In the genomic region with DNA sequence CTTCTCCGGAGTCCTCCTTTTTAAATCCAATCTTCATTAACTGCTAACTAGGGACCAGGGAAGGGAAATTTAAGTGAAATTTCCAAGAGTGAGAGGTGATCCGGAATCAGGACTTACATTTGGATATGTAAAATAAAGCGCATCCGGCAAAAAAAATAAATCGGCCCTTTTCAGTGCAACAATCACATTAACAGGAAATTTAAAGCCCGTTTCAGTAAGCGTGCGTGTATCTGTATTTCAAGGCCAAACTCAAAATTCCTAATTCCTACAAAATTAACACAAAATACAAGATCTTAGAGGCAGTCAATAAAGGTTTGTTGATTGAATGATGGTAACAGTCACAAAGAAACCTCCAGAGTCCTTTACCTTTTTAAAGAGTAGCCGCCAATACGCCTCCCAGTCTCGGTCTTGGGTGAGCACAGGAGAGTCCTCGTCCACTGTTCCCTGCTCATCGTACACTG, we compare ENCODE assay signal across 8 cellular contexts. TPM values are rescaled to one million over a fixed set of nuclear protein-coding genes. Genes with fewer than 3 reads are reported as not detected.
DNase-seq lines count a peak whose midpoint lies in the region; ATAC-seq, FAIRE-seq and TF ChIP-seq lines count a peak whose summit lies in the region.

No MANE protein-coding gene starts in this region.

- ATAC-seq in GM21367 (IDR thresholded peaks at IDR 0.05; ENCODE audit: unreplicated experiment) (no peak), GM18502 (IDR thresholded peaks at IDR 0.05; ENCODE audit: poor library complexity, unreplicated experiment) (no peak)

- CTCF ChIA-PET in AG04450 (lab: Charles Lee), result no interaction called here

- TF ChIP-seq CTCF in AG04450 (IDR thresholded peaks at IDR 0.05; ENCODE audit: low read depth, low read length) (no peak), HL-60 (IDR thresholded peaks at IDR 0.05; ENCODE audit: insufficient read depth, low read length) (no peak)

- H3K4me3 ChIP-seq in AG04450 (ENCODE audit: low read depth, low read length) (peak overlapping the region; percentile 92), HL-60 (replicated peaks; ENCODE audit: insufficient read depth, low read length) (peak overlapping the region; percentile 81), mucosa of rectum (ENCODE audit: low read length in 2 of 2) (peak overlapping the region; percentile 71 to 91)

- DNase-seq in AG04450 (ENCODE audit: low read depth, low spot score), result no peak
- no peak for DNase-seq in HL-60 (ENCODE audit: low read depth in 1 of 2, low spot score in 1 of 2)
- no peak for DNase-seq in caudate nucleus (lab: John Stamatoyannopoulos, UW)
- DNase-seq in frontal cortex (ENCODE audit: low spot score in 2 of 2), result no peak
- no peak for DNase-seq in SW 1271 (lab: John Stamatoyannopoulos, UW)

- H3K27me3 ChIP-seq in AG04450 (ENCODE audit: control insufficient read depth, insufficient read depth, low read length), result no peaks in the 10 kb centered on the region
- no peaks in the 10 kb centered on the region for H3K27me3 ChIP-seq in HL-60 (ENCODE audit: insufficient read depth, poor library complexity, severe bottlenecking)
- no peaks in the 10 kb centered on the region for H3K27me3 ChIP-seq in mucosa of rectum (ENCODE audit: control insufficient read depth in 2 of 2, insufficient read depth in 2 of 2, low read length in 2 of 2)

- peaks cover 29 to 40% of the 10 kb centered on the region in 2 donors for H3K36me3 ChIP-seq in mucosa of rectum (ENCODE audit: control insufficient read depth in 2 of 2, insufficient read depth in 2 of 2, low read length in 2 of 2)

- no peak for FAIRE-seq in frontal cortex (lab: Jason Lieb, UNC)

- H3K9me3 ChIP-seq in AG04450 (ENCODE audit: control insufficient read depth, insufficient read depth, low read length), result no peaks in the 10 kb centered on the region; the same call in 1 of the 2 replicates
- no peaks in the 10 kb centered on the region for H3K9me3 ChIP-seq in mucosa of rectum (ENCODE audit: control insufficient read depth in 2 of 2, low read length in 2 of 2)

- peaks cover 15 to 19% of the 10 kb centered on the region in 2 donors for H3K4me1 ChIP-seq in mucosa of rectum (ENCODE audit: control insufficient read depth in 2 of 2, insufficient read depth in 2 of 2, low read length in 2 of 2)

- H3K27ac ChIP-seq in AG04450 (ENCODE audit: low read depth, low read length) (peak overlapping the region; percentile 77), HL-60 (replicated peaks) (peak overlapping the region; percentile 95), caudate nucleus (ENCODE audit: low read depth, low read length) (peak overlapping the region; percentile 41), mucosa of rectum (ENCODE audit: low read depth in 2 of 2, low read length in 2 of 2) (peak overlapping the region; percentile 84 to 90)

- peak overlapping the region; percentile 73 for H3K9ac ChIP-seq in mucosa of rectum (ENCODE audit: low read depth in 1 of 2, low read length in 2 of 2)

- POLR2A ChIA-PET in AG04450 (lab: Yijun Ruan, JAX), result interaction anchor here (0.7 to 1.5 kb wide), 4 partner anchors 8 to 167 kb away, joined by 3 to 6 read pairs (median 4); partner anchors contain the start of gene ANXA7

RNA-seq across cellular contexts. Expression of gene DNAJC9, which starts 0.7 kb away (rescaled TPM):
- 13.1 and 18.7 TPM in 2 replicates for polyA plus RNA-seq in AG04450 (2011; rRNA removed)
- polyA minus RNA-seq in AG04450 (2011; rRNA and poly(A)+ RNA removed), result 9.3 and 10.3 TPM in 2 replicates
- 79.1 TPM for total RNA-seq in frontal cortex

RNA-seq across cellular contexts. Expression of gene MRPS16, which starts 6.1 kb away (rescaled TPM):
- polyA plus RNA-seq in AG04450 (2011; rRNA removed), result 67.7 and 77.8 TPM in 2 replicates
- polyA minus RNA-seq in AG04450 (2011; rRNA and poly(A)+ RNA removed), result 75.9 and 88.8 TPM in 2 replicates
- 126 TPM for total RNA-seq in frontal cortex

Comparison
In these comparisons a context has a peak if more than half of its experiments do, and no peak if none do; other contexts are left out.
1. H3K27ac ChIP-seq: peak in every context shown above with its lines; median percentile 95 in HL-60; 87 in mucosa of rectum; 77 in AG04450; 41 in caudate nucleus.